1 cellular context compared by ENCODE assay signal in genomic region chr22:42913874-42914510, GRCh38.
TF ChIP-seq lines count a peak whose summit lies in the region.

No MANE protein-coding gene starts in this region.

TF ChIP-seq in HepG2, 621 proteins besides CTCF, POLR2A, EP300 and RAD21 (continued from another document and continues in another):
- TF ChIP-seq NFAT5 (CRISPR knock-in tag; IDR thresholded peaks at IDR 0.05) (no peak), FOXM1 (CRISPR knock-in tag; IDR thresholded peaks at IDR 0.05) (no peak), ZNF704 (CRISPR knock-in tag; IDR thresholded peaks at IDR 0.05; ENCODE audit: borderline replicate concordance) (no peak), ZFP36L2 (CRISPR knock-in tag; IDR thresholded peaks at IDR 0.05) (no peak), CHCHD3 (CRISPR knock-in tag; IDR thresholded peaks at IDR 0.05) (no peak), GPBP1L1 (CRISPR knock-in tag; IDR thresholded peaks at IDR 0.05) (no peak), GATAD1 (CRISPR knock-in tag; IDR thresholded peaks at IDR 0.05) (peak; percentile 71; the same call in 1 of the 2 replicates), PHF8 (CRISPR knock-in tag; IDR thresholded peaks at IDR 0.05) (no peak; the same call in 1 of the 2 replicates), ARHGAP35 (CRISPR knock-in tag; IDR thresholded peaks at IDR 0.05; ENCODE audit: borderline replicate concordance) (no peak), MXI1 (IDR thresholded peaks at IDR 0.05; ENCODE audit: borderline replicate concordance, low read depth, low read length) (peak; percentile 28; the same call in 1 of the 3 replicates), MTF1 (CRISPR knock-in tag; IDR thresholded peaks at IDR 0.05) (no peak), SALL2 (CRISPR knock-in tag; IDR thresholded peaks at IDR 0.05) (no peak), ZNF616 (CRISPR knock-in tag; IDR thresholded peaks at IDR 0.05; ENCODE audit: low read depth) (no peak), PHF21A (CRISPR knock-in tag; IDR thresholded peaks at IDR 0.05) (peak; percentile 80), FOSL2 (CRISPR knock-in tag; IDR thresholded peaks at IDR 0.05) (peak; percentile 85), PCBP1 (IDR thresholded peaks at IDR 0.05; ENCODE audit: borderline replicate concordance, low read depth, low read length) (no peak), ZNF234 (CRISPR knock-in tag; conservative IDR thresholded peaks at IDR 0.05) (no peak), UBTF (CRISPR knock-in tag; IDR thresholded peaks at IDR 0.05) (no peak; the same call in 1 of the 2 replicates), ZSCAN31 (CRISPR knock-in tag; IDR thresholded peaks at IDR 0.05; ENCODE audit: low read depth) (no peak; the same call in 1 of the 2 replicates), ZEB1 (IDR thresholded peaks at IDR 0.05; ENCODE audit: insufficient replicate concordance, low read depth) (no peak), ZNF710 (CRISPR knock-in tag; IDR thresholded peaks at IDR 0.05; ENCODE audit: borderline replicate concordance) (no peak), SP1 (IDR thresholded peaks at IDR 0.05) (no peak), SP1 (CRISPR knock-in tag; IDR thresholded peaks at IDR 0.05) (no peak), CSRNP1 (CRISPR knock-in tag; IDR thresholded peaks at IDR 0.05) (no peak), ZNF740 (CRISPR knock-in tag; IDR thresholded peaks at IDR 0.05) (no peak), NKX3-1 (CRISPR knock-in tag; IDR thresholded peaks at IDR 0.05) (no peak), ZNF17 (CRISPR knock-in tag; IDR thresholded peaks at IDR 0.05) (no peak), ZNF329 (CRISPR knock-in tag; IDR thresholded peaks at IDR 0.05; ENCODE audit: low read depth) (no peak), ISX (CRISPR knock-in tag; conservative IDR thresholded peaks at IDR 0.05) (no peak), RBM22 (optimal IDR thresholded peaks at IDR 0.05; ENCODE audit: low read length) (peak; percentile 88), ZNF276 (CRISPR knock-in tag; IDR thresholded peaks at IDR 0.05; ENCODE audit: low read depth) (no peak), BRF2 (CRISPR knock-in tag; IDR thresholded peaks at IDR 0.05) (no peak), ZMAT3 (CRISPR knock-in tag; conservative IDR thresholded peaks at IDR 0.05) (0 out of 2 replicates have a peak, but pooled peaks have one; percentile 61), SETDB1 (CRISPR knock-in tag; IDR thresholded peaks at IDR 0.05; ENCODE audit: borderline replicate concordance) (no peak), MBNL3 (CRISPR knock-in tag; conservative IDR thresholded peaks at IDR 0.05) (no peak), ZNF160 (CRISPR knock-in tag; IDR thresholded peaks at IDR 0.05) (no peak), ZNF768 (CRISPR knock-in tag; IDR thresholded peaks at IDR 0.05) (no peak), HCFC1 (IDR thresholded peaks at IDR 0.05; ENCODE audit: low read depth, low read length) (no peak), SMYD3 (CRISPR knock-in tag; IDR thresholded peaks at IDR 0.05) (no peak), ZNF512B (CRISPR knock-in tag; IDR thresholded peaks at IDR 0.05; ENCODE audit: borderline replicate concordance) (no peak)
